Comparison of ENCODE assay signal across 27 cellular contexts in genomic region chr3:43862992-43863805, GRCh38.
"Had no signal": no experiment of that assay in that cellular context is flagged by ENCODE, and none has a peak within 500 bp of the region (broad histone marks: within the 10 kb centered on the region; RNA-seq: fewer than 3 reads in every experiment).

No MANE protein-coding gene starts in this region.

- H3K36me3 ChIP-seq: adrenal gland, SJCRH30 had no signal

- H3K9me3 ChIP-seq: adrenal gland, SJCRH30, SK-N-SH had no signal

- H3K4me3 Mint-ChIP-seq: activated B cell treated with CpG ODN at 0.5 μM for 24 hours; activated CD4-positive, alpha-beta T cell treated with anti-CD3 and anti-CD28 coated beads, Interleukin-2, amount 10 ng/mL, durations not matched to agents 24 days and 14 days; activated CD8-positive, alpha-beta T cell treated with anti-CD3 and anti-CD28 coated beads for 36 hours; activated naive CD8-positive, alpha-beta T cell treated with anti-CD3 and anti-CD28 coated beads, Interleukin-2, amount 10 ng/mL, durations not matched to agents 7 days and 5 days; activated T-cell treated with anti-CD3 and anti-CD28 coated beads, Interleukin-2, amount 50 U/mL, for 72 hours; IgD-negative memory B cell; T-helper 1 cell treated with Interleukin-12 subunit alpha and Interleukin-12 subunit beta and Interleukin-4 antibody, amounts not matched to agents 30 μg/mL and 1 μg/mL, for 36 hours had no signal

- H3K9ac ChIP-seq: SK-N-SH had no signal

- H3K27me3 ChIP-seq: adrenal gland, SJCRH30 had no signal

- H3K4me1 ChIP-seq: adrenal gland, SJCRH30 had no signal

- ATAC-seq: activated CD8-positive, alpha-beta T cell treated with anti-CD3 and anti-CD28 coated beads for 36 hours; activated T-cell treated with anti-CD3 and anti-CD28 coated beads, Interleukin-2, amount 50 U/mL, for 72 hours; Right ventricle myocardium inferior had no signal

- H3K9me3 Mint-ChIP-seq: activated B cell treated with CpG ODN at 0.5 μM for 24 hours; activated CD4-positive, alpha-beta T cell treated with anti-CD3 and anti-CD28 coated beads, Interleukin-2, amount 10 ng/mL, durations not matched to agents 24 days and 14 days; activated CD8-positive, alpha-beta T cell treated with anti-CD3 and anti-CD28 coated beads for 36 hours; activated naive CD8-positive, alpha-beta T cell treated with anti-CD3 and anti-CD28 coated beads, Interleukin-2, amount 10 ng/mL, durations not matched to agents 7 days and 5 days; activated T-cell treated with anti-CD3 and anti-CD28 coated beads, Interleukin-2, amount 50 U/mL, for 72 hours; activated T-helper 2 cell treated with anti-CD3 and anti-CD28 coated beads, Interferon-gamma antibody, Interleukin-2, Interleukin-4, amounts not matched to agents 10 μg/mL and 5 μg/mL and 100 μg/mL, durations not matched to agents 14 hours and 24 hours and 36 hours; IgD-negative memory B cell; T-helper 1 cell treated with Interleukin-12 subunit alpha and Interleukin-12 subunit beta and Interleukin-4 antibody, amounts not matched to agents 30 μg/mL and 1 μg/mL, for 36 hours had no signal

- H3K36me3 Mint-ChIP-seq: activated naive CD8-positive, alpha-beta T cell treated with anti-CD3 and anti-CD28 coated beads, Interleukin-2, amount 10 ng/mL, durations not matched to agents 7 days and 5 days; IgD-negative memory B cell had no signal

- H3K27ac Mint-ChIP-seq: activated B cell treated with CpG ODN at 0.5 μM for 24 hours; activated CD4-positive, alpha-beta T cell treated with anti-CD3 and anti-CD28 coated beads, Interleukin-2, amount 10 ng/mL, durations not matched to agents 24 days and 14 days; activated CD8-positive, alpha-beta T cell treated with anti-CD3 and anti-CD28 coated beads for 36 hours; activated naive CD8-positive, alpha-beta T cell treated with anti-CD3 and anti-CD28 coated beads, Interleukin-2, amount 10 ng/mL, durations not matched to agents 7 days and 5 days; activated T-cell treated with anti-CD3 and anti-CD28 coated beads, Interleukin-2, amount 50 U/mL, for 72 hours; activated T-helper 2 cell treated with anti-CD3 and anti-CD28 coated beads, Interferon-gamma antibody, Interleukin-2, Interleukin-4, amounts not matched to agents 10 μg/mL and 5 μg/mL and 100 μg/mL, durations not matched to agents 14 hours and 24 hours and 36 hours; T-helper 1 cell treated with Interleukin-12 subunit alpha and Interleukin-12 subunit beta and Interleukin-4 antibody, amounts not matched to agents 30 μg/mL and 1 μg/mL, for 36 hours had no signal

- H3K4me1 Mint-ChIP-seq: activated B cell treated with CpG ODN at 0.5 μM for 24 hours; activated CD4-positive, alpha-beta T cell treated with anti-CD3 and anti-CD28 coated beads, Interleukin-2, amount 10 ng/mL, durations not matched to agents 24 days and 14 days; activated naive CD8-positive, alpha-beta T cell treated with anti-CD3 and anti-CD28 coated beads, Interleukin-2, amount 10 ng/mL, durations not matched to agents 7 days and 5 days had no signal

- H3K4me3 ChIP-seq: adrenal gland, SJCRH30 had no signal

- H3K4me2 ChIP-seq: SK-N-SH had no signal

- DNase-seq: activated B cell treated with CpG ODN at 0.5 μM for 24 hours; activated CD4-positive, alpha-beta T cell treated with anti-CD3 and anti-CD28 coated beads for 1 hour; activated CD4-positive, alpha-beta T cell treated with anti-CD3 and anti-CD28 coated beads, Interleukin-2, amount 10 ng/mL, durations not matched to agents 24 days and 14 days; activated CD8-positive, alpha-beta memory T cell treated with anti-CD3 and anti-CD28 coated beads, Interleukin-2, amount 50 U/mL, for 4 hours; activated CD8-positive, alpha-beta T cell treated with anti-CD3 and anti-CD28 coated beads for 36 hours; activated gamma-delta T cell treated with Interleukin-2 at 50 U/mL for 16 hours; activated naive CD4-positive, alpha-beta T cell treated with anti-CD3 and anti-CD28 coated beads, Interleukin-2, amount 50 U/mL, for 16 hours; activated naive CD8-positive, alpha-beta T cell treated with anti-CD3 and anti-CD28 coated beads, Interleukin-2, amount 10 ng/mL, durations not matched to agents 7 days and 5 days; activated T-cell treated with anti-CD3 and anti-CD28 coated beads, Interleukin-2, amount 50 U/mL, for 72 hours; adrenal gland; anterior cingulate cortex; KG1; NCI-H1092; NCI-H1417; NCI-H1930; NCI-H2171; NCI-H2227 treated with DMSO at 0.1 percent for 48 hours; NCI-H446 treated with DMSO at 0.1 percent for 48 hours; NCI-H524 treated with DMSO at 0.1 percent for 48 hours; NCI-H748 treated with DMSO at 0.1 percent for 48 hours; SJCRH30; SK-N-SH; T-helper 9 cell had no signal

- H3K27ac ChIP-seq: adrenal gland, SJCRH30 had no signal
